ENCODE assay signal across 1 cellular context in genomic region chr5:751992-752391, GRCh38. TPM values are rescaled to one million over a fixed set of nuclear protein-coding genes. Genes with fewer than 3 reads are reported as not detected.
"Had no signal": no experiment of that assay in that cellular context is flagged by ENCODE, and none has a peak within 500 bp of the region (broad histone marks: within the 10 kb centered on the region; RNA-seq: fewer than 3 reads in every experiment).

No MANE protein-coding gene starts in this region.

RNA-seq across cellular contexts. Expression of gene ZDHHC11B, which starts 32.5 kb away (rescaled TPM):
- total RNA-seq: IMR-90 had no signal
